Comparison of ENCODE assay signal across 8 cellular contexts in the genomic region with DNA sequence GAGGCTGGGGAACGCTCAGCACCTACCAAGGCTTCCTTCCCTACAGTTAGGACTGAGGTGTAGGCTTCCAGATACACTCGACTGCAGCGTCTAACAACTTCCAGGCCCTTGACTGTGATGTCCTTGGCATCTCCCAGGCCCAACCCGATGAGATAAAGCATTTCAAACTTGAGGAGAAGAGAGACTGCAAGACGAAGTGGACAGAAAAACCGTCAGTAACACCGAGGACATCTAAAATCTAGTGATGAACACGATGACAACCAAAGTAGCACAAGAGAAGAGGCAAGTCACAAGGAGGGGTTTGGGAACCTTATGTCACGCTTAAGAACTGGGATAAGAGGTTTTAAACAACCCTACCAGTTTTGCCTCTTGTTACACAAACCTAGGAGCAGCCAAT. TPM values are rescaled to one million over a fixed set of nuclear protein-coding genes. Genes with fewer than 3 reads are reported as not detected.
DNase-seq lines count a peak whose midpoint lies in the region; ATAC-seq and TF ChIP-seq lines count a peak whose summit lies in the region.

No MANE protein-coding gene starts in this region.

- H3K4me1 ChIP-seq in ACC112 (ENCODE audit: control insufficient read depth, insufficient read depth, low read length, unreplicated experiment), result peaks cover 22% of the 10 kb centered on the region
- H3K4me1 ChIP-seq in SJSA1 (replicated peaks), result peaks cover 9% of the 10 kb centered on the region
- H3K4me1 ChIP-seq in tibial artery, result peaks cover 0 to 15% (median 5%) of the 10 kb centered on the region in 4 donors

- H3K27ac ChIP-seq in ACC112 (ENCODE audit: low read depth, low read length), result no peak overlapping the region
- H3K27ac ChIP-seq in SJSA1, result peak overlapping the region; percentile 40
- H3K27ac ChIP-seq in tibial artery, result peak overlapping the region; percentile 72 to 76

- H3K4me3 ChIP-seq in ACC112 (ENCODE audit: low read depth, low read length) (peak overlapping the region; percentile 87), SJSA1 (peak overlapping the region; percentile 57), choroid plexus epithelial cell (ENCODE audit: low read depth, low read length) (peak overlapping the region; percentile 83), tibial artery (peak overlapping the region; percentile 61 to 77)

- TF ChIP-seq CTCF in choroid plexus epithelial cell (conservative IDR thresholded peaks at IDR 0.05; ENCODE audit: low read depth, low read length) (no peak), tibial artery (IDR thresholded peaks at IDR 0.05) (no peak)

- ATAC-seq in GM18870 (IDR thresholded peaks at IDR 0.05; ENCODE audit: unreplicated experiment) (peak; percentile 18), HG03095 (IDR thresholded peaks at IDR 0.05; ENCODE audit: unreplicated experiment) (peak; percentile 24)

- H3K79me2 ChIP-seq in ACC112 (ENCODE audit: control insufficient read depth, insufficient read depth, low read length, unreplicated experiment), result peaks cover 48% of the 10 kb centered on the region

- H2AFZ ChIP-seq in ACC112 (ENCODE audit: low read length, unreplicated experiment), result peak overlapping the region; percentile 44

- H3K9me3 ChIP-seq in SJSA1 (replicated peaks) (no peaks in the 10 kb centered on the region), tibial artery (no peaks in the 10 kb centered on the region)

- DNase-seq in SJSA1 (ENCODE audit: low read depth in 1 of 2, low spot score in 2 of 2) (no peak), choroid plexus epithelial cell (ENCODE audit: low read depth) (peak; percentile 35), medulla oblongata (ENCODE audit: extremely low spot score) (peak; percentile 59), tibial artery (no peak), GM19238 (ENCODE audit: insufficient read length, low spot score) (no peak)

- H3K27me3 ChIP-seq in ACC112 (ENCODE audit: insufficient read depth, low read length), result no peaks in the 10 kb centered on the region
- H3K27me3 ChIP-seq in SJSA1 (replicated peaks), result no peaks in the 10 kb centered on the region
- no peaks in the 10 kb centered on the region for H3K27me3 ChIP-seq in tibial artery

- intact Hi-C loops in tibial artery (cut with DNase I; ENCODE audit: low total_unique reads), result no loop called here

- H3K36me3 ChIP-seq in ACC112 (ENCODE audit: insufficient read depth, low read length) (peaks cover 8% of the 10 kb centered on the region; the same call in 1 of the 2 replicates), SJSA1 (0 out of 2 replicates have a peak, but pooled peaks cover 7% of the 10 kb centered on the region), tibial artery (peaks cover 0 to 14% (median 0%) of the 10 kb centered on the region in 3 donors)

RNA-seq across cellular contexts. Expression of a gene that starts 0.3 kb away (rescaled TPM):
- 24.6 and 26.5 TPM in 2 replicates for total RNA-seq in SJSA1 (2014; rRNA removed; shearing (Covaris generic))

Comparison
In these comparisons a context has a peak if more than half of its experiments do, and no peak if none do; other contexts are left out.
1. DNase-seq: peak in choroid plexus epithelial cell (single experiment) and medulla oblongata (single experiment); none in SJSA1 (0 of 2), tibial artery (0 of 2) and GM19238 (single experiment).
2. Peak in every context shown above with its lines, with median percentiles within 50 percentile points of each other: H3K4me3 ChIP-seq.